10 cellular contexts compared by ENCODE assay signal in the genomic region with DNA sequence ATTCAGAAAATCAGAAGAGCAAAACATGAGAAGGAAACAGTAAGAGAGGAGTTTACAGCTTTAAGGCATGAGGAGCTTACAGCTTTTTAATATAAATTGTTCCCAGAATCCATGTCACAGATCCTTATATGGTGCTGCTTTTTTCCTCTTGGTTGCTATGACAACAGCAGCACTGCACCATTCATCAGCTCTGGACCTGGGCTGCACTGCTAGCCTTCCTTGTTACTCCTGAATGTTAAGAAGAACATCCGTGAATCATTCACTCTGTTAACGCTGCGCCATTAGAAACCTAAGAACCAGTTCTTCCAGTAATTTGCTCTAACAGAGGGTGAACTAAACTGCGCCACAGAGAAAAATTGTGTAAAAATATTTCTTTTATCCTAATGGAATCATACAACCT.
A peak's percentile ranks its signal among the peaks of the same experiment; 100 is the strongest.
DNase-seq lines count a peak whose midpoint lies in the region; ATAC-seq, FAIRE-seq and TF ChIP-seq lines count a peak whose summit lies in the region.
"Had no signal": no experiment of that assay in that cellular context is flagged by ENCODE, and none has a peak within 500 bp of the region (broad histone marks: within the 10 kb centered on the region; RNA-seq: fewer than 3 reads in every experiment).

No MANE protein-coding gene starts in this region.

- no peak overlapping the region for H3K27ac Mint-ChIP-seq in nephron progenitor cell

- no peak overlapping the region for H3K27ac ChIP-seq in colonic mucosa
- H3K27ac ChIP-seq in small intestine (ENCODE audit: low read depth in 1 of 2, low read length in 1 of 2) = no peak overlapping the region

- intact Hi-C loops in colonic mucosa (cut with DNase I) = no loop called here

- H3K4me1 ChIP-seq in colonic mucosa = no peaks in the 10 kb centered on the region
- no peaks in the 10 kb centered on the region for H3K4me1 ChIP-seq in small intestine (ENCODE audit: control insufficient read depth in 2 of 2, insufficient read depth in 1 of 2, low read depth in 1 of 2, low read length in 1 of 2)

- H3K4me3 ChIP-seq in epithelial cell of esophagus (ENCODE audit: low read length) (no peak overlapping the region), colonic mucosa (no peak overlapping the region), small intestine (ENCODE audit: low read depth in 1 of 2, low read length in 2 of 2) (no peak overlapping the region)

- WGBS in small intestine, 3 donors = 81 to 86% (median 85%) methylated on average over 4 of the region's 4 CpGs

- H3K4me3 Mint-ChIP-seq in nephron progenitor cell = no peak overlapping the region

- no peak for ATAC-seq in GM19397 (IDR thresholded peaks at IDR 0.05; ENCODE audit: unreplicated experiment)

- H3K36me3 Mint-ChIP-seq in nephron progenitor cell (ENCODE audit: low read depth) = no peaks in the 10 kb centered on the region

- in situ Hi-C loops in G401 (cut with HindIII; ENCODE audit: low sequenced_read_pairs) = no loop called here

- TF ChIP-seq CTCF in epithelial cell of esophagus (IDR thresholded peaks at IDR 0.05; ENCODE audit: insufficient read depth, low read depth, low read length, missing control alignments) (no peak), nephron progenitor cell (IDR thresholded peaks at IDR 0.05) (no peak), colonic mucosa (IDR thresholded peaks at IDR 0.05) (no peak)

- FAIRE-seq in small intestine (lab: Jason Lieb, UNC) = no peak

- no peaks in the 10 kb centered on the region for H3K9me3 ChIP-seq in colonic mucosa
- H3K9me3 ChIP-seq in small intestine (ENCODE audit: control insufficient read depth, low read depth) = no peaks in the 10 kb centered on the region

- peaks cover 7% of the 10 kb centered on the region for H3K4me1 Mint-ChIP-seq in nephron progenitor cell

- H3K27me3 Mint-ChIP-seq in nephron progenitor cell (ENCODE audit: low read depth, poor library complexity) = no peaks in the 10 kb centered on the region

- H3K36me3 ChIP-seq in colonic mucosa (no peaks in the 10 kb centered on the region), small intestine (ENCODE audit: control insufficient read depth in 2 of 2, insufficient read depth in 2 of 2, low read length in 2 of 2) (no peaks in the 10 kb centered on the region)

- no peaks in the 10 kb centered on the region for H3K27me3 ChIP-seq in colonic mucosa
- H3K27me3 ChIP-seq in small intestine (ENCODE audit: control insufficient read depth in 2 of 2, insufficient read depth in 2 of 2, low read length in 2 of 2) = no peaks in the 10 kb centered on the region

- peak; percentile 57 for DNase-seq in G401 (ENCODE audit: low spot score)
- DNase-seq in NCI-H2196 (lab: John Stamatoyannopoulos, UW; ENCODE audit: unreplicated experiment) = peak; percentile 55
- DNase-seq in epithelial cell of esophagus (ENCODE audit: low read depth) = peak; percentile 90
- DNase-seq in nephron progenitor cell = peak; percentile 9
- DNase-seq in GM03348 (ENCODE audit: low spot score) = no peak
- DNase-seq in colonic mucosa = no peak
- DNase-seq in small intestine = no peak
- DNase-seq: foreskin melanocyte, NCI-H510A had no signal

- no peak overlapping the region for H3K9ac ChIP-seq in colonic mucosa (ENCODE audit: low read depth in 2 of 2, low read length in 2 of 2)

- H3K9me3 Mint-ChIP-seq in nephron progenitor cell = no peaks in the 10 kb centered on the region

Comparison
In these comparisons a context has a peak if more than half of its experiments do, and no peak if none do; other contexts are left out.
1. DNase-seq: peak in G401 (single experiment), NCI-H2196 (single experiment), epithelial cell of esophagus (single experiment) and nephron progenitor cell (single experiment); none in GM03348 (single experiment), colonic mucosa (single experiment) and small intestine (single experiment).